In genomic region chr19:15563325-15563794, GRCh38 we compare ENCODE assay signal across 11 cellular contexts. TPM values are rescaled to one million over a fixed set of nuclear protein-coding genes. Genes with fewer than 3 reads are reported as not detected.
DNase-seq lines count a peak whose midpoint lies in the region; ATAC-seq and TF ChIP-seq lines count a peak whose summit lies in the region.
"Had no signal": no experiment of that assay in that cellular context is flagged by ENCODE, and none has a peak within 500 bp of the region (broad histone marks: within the 10 kb centered on the region; RNA-seq: fewer than 3 reads in every experiment).

No MANE protein-coding gene starts in this region.

- no peak overlapping the region for H3K4me3 ChIP-seq in mammary epithelial cell (replicated peaks in 1 of 3; ENCODE audit: insufficient read depth in 1 of 3, low read depth in 2 of 3, low read length in 3 of 3)

- H3K36me3 Mint-ChIP-seq in nephron progenitor cell (ENCODE audit: low read depth) = no peaks in the 10 kb centered on the region
- H3K36me3 Mint-ChIP-seq: T-cell had no signal

- H3K4me1 Mint-ChIP-seq in nephron progenitor cell = no peaks in the 10 kb centered on the region
- H3K4me1 Mint-ChIP-seq: T-cell had no signal

- H3K27ac Mint-ChIP-seq in nephron progenitor cell = no peak overlapping the region
- H3K27ac Mint-ChIP-seq: activated T-helper 2 cell treated with anti-CD3 and anti-CD28 coated beads, Interferon-gamma antibody, Interleukin-2, Interleukin-4, amounts not matched to agents 10 μg/mL and 5 μg/mL and 100 μg/mL, durations not matched to agents 14 hours and 24 hours and 36 hours; T-cell had no signal

- BruUV-seq in mammary epithelial cell (replicated peaks; lab: Mats Ljungman, UMichigan) = no TSS peak

- intact Hi-C loops in mammary epithelial cell (cut with micrococcal nuclease) = no loop called here
- intact Hi-C loops in posterior vena cava (cut with DNase I) = no loop called here

- H2AFZ ChIP-seq in mammary epithelial cell (ENCODE audit: low read depth, low read length) = no peak overlapping the region

- H3K9me3 ChIP-seq in mammary epithelial cell (replicated peaks; ENCODE audit: insufficient read depth, low read length) = no peaks in the 10 kb centered on the region

- peaks cover 7% of the 10 kb centered on the region for H3K27me3 Mint-ChIP-seq in nephron progenitor cell (ENCODE audit: low read depth, poor library complexity)

- H3K4me3 Mint-ChIP-seq in nephron progenitor cell = no peak overlapping the region
- H3K4me3 Mint-ChIP-seq: T-cell had no signal

- H3K36me3 ChIP-seq in mammary epithelial cell (ENCODE audit: insufficient read depth, low read length) = no peaks in the 10 kb centered on the region

- no peaks in the 10 kb centered on the region for H4K20me1 ChIP-seq in mammary epithelial cell (ENCODE audit: insufficient read depth, low read length)

- no peak overlapping the region for H3K27ac ChIP-seq in mammary epithelial cell (ENCODE audit: insufficient read depth, low read depth, low read length)

- WGBS in mammary epithelial cell (ENCODE audit: low coverage, missing lambda C conversion rate) = 14% methylated on average over 2 of the region's 3 CpGs

- H3K27me3 ChIP-seq in mammary epithelial cell (ENCODE audit: insufficient read depth, low read length) = peaks cover 2% of the 10 kb centered on the region

- CTCF ChIA-PET in mammary epithelial cell (lab: Charles Lee; ENCODE audit: low non-redundant PET) = no interaction called here

- ATAC-seq in GM21381 (IDR thresholded peaks at IDR 0.05; ENCODE audit: unreplicated experiment) = no peak
- ATAC-seq: T-cell had no signal

- peaks cover 11% of the 10 kb centered on the region for H3K4me1 ChIP-seq in mammary epithelial cell (ENCODE audit: insufficient read depth, low read length)

- no peaks in the 10 kb centered on the region for H3K79me2 ChIP-seq in mammary epithelial cell (ENCODE audit: insufficient read depth, low read length)

- DNase-seq in NCI-H1417 (lab: John Stamatoyannopoulos, UW) (peak in 2 of 3 experiments; percentile 36 to 67), NCI-H1417 treated with DMSO at 0.1 percent for 48 hours (lab: John Stamatoyannopoulos, UW) (no peak), NCI-H2196 treated with DMSO at 0.1 percent for 48 hours (lab: John Stamatoyannopoulos, UW; ENCODE audit: unreplicated experiment) (peak; percentile 85), mammary epithelial cell (peak; percentile 20), posterior vena cava (ENCODE audit: low spot score) (peak; percentile 74), nephron progenitor cell (no peak)
- DNase-seq in activated CD8-positive, alpha-beta memory T cell treated with anti-CD3 and anti-CD28 coated beads, Interleukin-2, amount 50 U/mL, for 4 hours = no peak
- DNase-seq: T-cell had no signal

- in situ Hi-C loops in mammary epithelial cell (cut with MboI; ENCODE audit: low sequenced_read_pairs in 2 of 2) = loop anchor here in 1 of 2 donors (25.0 kb wide), 1 partner anchor 701 kb away; no protein-coding TSS in a partner anchor

- no peak overlapping the region for H3K9ac ChIP-seq in mammary epithelial cell (ENCODE audit: insufficient read depth, low read length)

- no peak for TF ChIP-seq CTCF in mammary epithelial cell (conservative IDR thresholded peaks at IDR 0.05 in 1 of 2, IDR thresholded peaks at IDR 0.05 in 1 of 2; ENCODE audit: extremely low read depth in 1 of 2, insufficient read depth in 1 of 2, low read depth in 1 of 2, low read length in 2 of 2)
- TF ChIP-seq CTCF in nephron progenitor cell (IDR thresholded peaks at IDR 0.05) = no peak

- no peak overlapping the region for H3K4me2 ChIP-seq in mammary epithelial cell (ENCODE audit: insufficient read depth, low read depth, low read length)

- H3K9me3 Mint-ChIP-seq in nephron progenitor cell = peaks cover 62% of the 10 kb centered on the region
- H3K9me3 Mint-ChIP-seq: activated T-helper 2 cell treated with anti-CD3 and anti-CD28 coated beads, Interferon-gamma antibody, Interleukin-2, Interleukin-4, amounts not matched to agents 10 μg/mL and 5 μg/mL and 100 μg/mL, durations not matched to agents 14 hours and 24 hours and 36 hours; T-cell had no signal

- dilution Hi-C loops in mammary epithelial cell (cut with HindIII; ENCODE audit: low sequenced_read_pairs) = no loop called here

RNA-seq across cellular contexts. Expression of gene CYP4F8, which starts 51.7 kb away (rescaled TPM):
- total RNA-seq in mammary epithelial cell = not detected
- not detected for polyA plus RNA-seq in mammary epithelial cell
- not detected for polyA minus RNA-seq in mammary epithelial cell
- total RNA-seq in posterior vena cava = not detected
- total RNA-seq: activated T-helper 2 cell treated with anti-CD3 and anti-CD28 coated beads, Interferon-gamma antibody, Interleukin-2, Interleukin-4, amounts not matched to agents 10 μg/mL and 5 μg/mL and 100 μg/mL, durations not matched to agents 14 hours and 24 hours and 36 hours; pulmonary artery endothelial cell; T-cell had no signal

RNA-seq across cellular contexts. Expression of gene CYP4F22, which starts 55.0 kb away (rescaled TPM):
- total RNA-seq in mammary epithelial cell = not detected
- 0.05 TPM for polyA plus RNA-seq in mammary epithelial cell
- not detected for polyA minus RNA-seq in mammary epithelial cell
- not detected for total RNA-seq in posterior vena cava
- total RNA-seq: pulmonary artery endothelial cell had no signal

Comparison
In these comparisons a context has a peak if more than half of its experiments do, and no peak if none do; other contexts are left out.
1. DNase-seq: peak in NCI-H1417 (2 of 3), NCI-H2196 treated with DMSO at 0.1 percent for 48 hours (single experiment), mammary epithelial cell (single experiment) and posterior vena cava (single experiment); none in NCI-H1417 treated with DMSO at 0.1 percent for 48 hours (single experiment), activated CD8-positive, alpha-beta memory T cell treated with anti-CD3 and anti-CD28 coated beads, Interleukin-2, amount 50 U/mL, for 4 hours (single experiment) and nephron progenitor cell (single experiment).